21 cellular contexts compared by ENCODE assay signal in genomic region chrX:10513974-10514373, GRCh38.
"Had no signal": no experiment of that assay in that cellular context is flagged by ENCODE, and none has a peak within 500 bp of the region (broad histone marks: within the 10 kb centered on the region; RNA-seq: fewer than 3 reads in every experiment).

No MANE protein-coding gene starts in this region.

- H3K27ac ChIP-seq: adrenal gland, lower lobe of right lung, neutrophil, pancreas, thyroid gland had no signal

- H3K27me3 ChIP-seq: adrenal gland, esophagus squamous epithelium, neutrophil, thyroid gland had no signal

- H3K27me3 Mint-ChIP-seq: activated CD8-positive, alpha-beta T cell treated with anti-CD3 and anti-CD28 coated beads for 36 hours; natural killer cell treated with Interleukin-12 subunit alpha and Interleukin-12 subunit beta and Interleukin-15 and Interleukin-18, amount 100 ng/mL, for 72 hours had no signal

- ATAC-seq: activated CD8-positive, alpha-beta T cell treated with anti-CD3 and anti-CD28 coated beads for 36 hours; left cardiac atrium; lower lobe of right lung; natural killer cell treated with Interleukin-12 subunit alpha and Interleukin-12 subunit beta and Interleukin-15 and Interleukin-18, amount 100 ng/mL, for 72 hours; pancreas had no signal

- H3K9me3 ChIP-seq: adrenal gland, esophagus squamous epithelium, lower lobe of right lung, neutrophil, pancreas, thyroid gland had no signal

- H3K36me3 Mint-ChIP-seq: natural killer cell treated with Interleukin-12 subunit alpha and Interleukin-12 subunit beta and Interleukin-15 and Interleukin-18, amount 100 ng/mL, for 72 hours had no signal

- H3K36me3 ChIP-seq: adrenal gland, esophagus squamous epithelium, lower lobe of right lung, neutrophil, pancreas, thyroid gland had no signal

- H3K9me3 Mint-ChIP-seq: activated CD8-positive, alpha-beta T cell treated with anti-CD3 and anti-CD28 coated beads for 36 hours; natural killer cell treated with Interleukin-12 subunit alpha and Interleukin-12 subunit beta and Interleukin-15 and Interleukin-18, amount 100 ng/mL, for 72 hours had no signal

- H3K27ac Mint-ChIP-seq: activated CD8-positive, alpha-beta T cell treated with anti-CD3 and anti-CD28 coated beads for 36 hours; natural killer cell treated with Interleukin-12 subunit alpha and Interleukin-12 subunit beta and Interleukin-15 and Interleukin-18, amount 100 ng/mL, for 72 hours had no signal

- DNase-seq: activated CD4-positive, alpha-beta T cell treated with anti-CD3 and anti-CD28 coated beads for 48 hours; activated CD4-positive, CD25-positive, alpha-beta regulatory T cell; activated CD8-positive, alpha-beta T cell treated with anti-CD3 and anti-CD28 coated beads for 36 hours; activated naive CD4-positive, alpha-beta T cell treated with anti-CD3 and anti-CD28 coated beads, Interleukin-2, amount 50 U/mL, for 16 hours; activated T-cell treated with anti-CD3 and anti-CD28 coated beads, Interleukin-2, amount 50 U/mL, for 1 hour; adrenal gland; cerebellar nuclear complex; effector CD8-positive, alpha-beta T cell; esophagus squamous epithelium; left cardiac atrium; lower lobe of right lung; pancreas; stimulated activated naive CD4-positive, alpha-beta T cell treated with Interleukin-2 at 50 U/mL for 16 hours; T1000; thyroid gland had no signal

- H3K4me3 Mint-ChIP-seq: activated CD8-positive, alpha-beta T cell treated with anti-CD3 and anti-CD28 coated beads for 36 hours; natural killer cell treated with Interleukin-12 subunit alpha and Interleukin-12 subunit beta and Interleukin-15 and Interleukin-18, amount 100 ng/mL, for 72 hours had no signal

- FAIRE-seq: bronchial epithelial cell, endothelial cell of umbilical vein, islet of Langerhans, urothelium cell line had no signal

- H3K4me3 ChIP-seq: adrenal gland, esophagus squamous epithelium, lower lobe of right lung, pancreas, thyroid gland had no signal

- H3K4me1 ChIP-seq: adrenal gland, lower lobe of right lung, pancreas, thyroid gland had no signal
